Comparison of ENCODE assay signal across 7 cellular contexts in genomic region chrX:73562458-73562857, GRCh38. TPM values are rescaled to one million over a fixed set of nuclear protein-coding genes. Genes with fewer than 3 reads are reported as not detected.
A peak's percentile ranks its signal among the peaks of the same experiment; 100 is the strongest.
DNase-seq lines count a peak whose midpoint lies in the region; ATAC-seq lines count a peak whose summit lies in the region.

No MANE protein-coding gene starts in this region.

- H3K27me3 ChIP-seq in HUES64 (ENCODE audit: insufficient read depth, low read length): no peaks in the 10 kb centered on the region

- POLR2A ChIA-PET in naive thymus-derived CD8-positive, alpha-beta T cell (lab: Charles Lee): no interaction called here

- H3K27ac ChIP-seq in HUES64 (ENCODE audit: low read depth, low read length) (0 out of 2 replicates have a peak overlapping the region, but pooled peaks have one; percentile 49), cingulate gyrus (ENCODE audit: low read depth, low read length) (peak overlapping the region; percentile 79)

- H3K4me1 ChIP-seq in HUES64 (ENCODE audit: insufficient read depth, low read length): no peaks in the 10 kb centered on the region

- ATAC-seq in GM19324 (IDR thresholded peaks at IDR 0.05; ENCODE audit: low FRiP score, unreplicated experiment) (peak; percentile 11), GM21515 (IDR thresholded peaks at IDR 0.05; ENCODE audit: unreplicated experiment) (no peak)
- ATAC-seq in naive thymus-derived CD8-positive, alpha-beta T cell: peak; percentile 8 to 33

- H3K27me3 Mint-ChIP-seq in naive thymus-derived CD8-positive, alpha-beta T cell: no peaks in the 10 kb centered on the region

- no CpG with 5 or more reads among the region's 3 CpGs for WGBS in HUES64

- peaks cover 5 to 37% (median 23%) of the 10 kb centered on the region in 4 donors for H3K4me1 Mint-ChIP-seq in naive thymus-derived CD8-positive, alpha-beta T cell

- H3K36me3 ChIP-seq in HUES64 (ENCODE audit: insufficient read depth, low read length): no peaks in the 10 kb centered on the region

- DNase-seq in naive thymus-derived CD8-positive, alpha-beta T cell: no peak
- DNase-seq in activated CD4-positive, CD25-positive, alpha-beta regulatory T cell treated with anti-CD3 and anti-CD28 coated beads, Interleukin-2, amount 50 U/mL, for 72 hours: no peak
- DNase-seq in iPS-NIHi7 (ENCODE audit: extremely low spot score): no peak

- 0 out of 2 replicates have a peak, but pooled peaks cover 4% of the 10 kb centered on the region for H3K9me3 ChIP-seq in HUES64 (ENCODE audit: insufficient read depth, low read depth, low read length)

- H3K27ac Mint-ChIP-seq in naive thymus-derived CD8-positive, alpha-beta T cell: peak overlapping the region; percentile 97 to 100 (median 99)

- no peaks in the 10 kb centered on the region for H3K36me3 Mint-ChIP-seq in naive thymus-derived CD8-positive, alpha-beta T cell

- peak overlapping the region; percentile 80 for H3K4me3 ChIP-seq in HUES64 (ENCODE audit: low read length)

- H3K4me3 Mint-ChIP-seq in naive thymus-derived CD8-positive, alpha-beta T cell: peak overlapping the region; percentile 83 to 99 (median 98)

- peak overlapping the region; percentile 73 for H3K9ac ChIP-seq in HUES64 (ENCODE audit: low read depth, low read length)

- no peaks in the 10 kb centered on the region for H3K9me3 Mint-ChIP-seq in naive thymus-derived CD8-positive, alpha-beta T cell

RNA-seq across cellular contexts. Expression of gene CHIC1, which starts 0.5 kb away (rescaled TPM):
- 5.4 TPM for polyA plus RNA-seq in HUES64 (2013, experiment 1 of 2)
- 6.0 TPM for polyA plus RNA-seq in HUES64 (2013, experiment 2 of 2)
- total RNA-seq in naive thymus-derived CD8-positive, alpha-beta T cell: 10 to 100 TPM; 14.3 to 15.2 TPM
- polyA plus RNA-seq in naive thymus-derived CD8-positive, alpha-beta T cell: 1 to 10 TPM; 1.7 to 2.3 (median 2.1) TPM
